ENCODE assay signal across 28 cellular contexts in the genomic region with DNA sequence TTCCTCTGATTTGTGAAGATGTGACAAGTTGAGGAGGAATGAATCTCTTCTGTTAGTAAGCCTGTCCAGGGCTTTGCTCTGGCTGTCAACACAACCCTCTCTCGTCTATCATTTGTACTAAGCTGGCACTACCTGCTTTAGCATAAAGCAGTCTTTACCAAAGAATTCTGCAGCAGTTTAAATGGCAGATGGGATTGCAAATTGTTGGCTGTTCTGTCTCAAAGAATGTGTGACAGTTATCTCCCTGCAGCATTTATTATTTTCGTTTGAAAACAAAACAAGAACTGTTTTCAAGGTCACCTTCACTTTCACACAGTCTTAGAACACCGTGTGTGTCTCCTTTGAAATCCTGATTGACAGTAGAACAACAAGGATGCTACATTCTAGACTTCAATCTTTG. TPM values are rescaled to one million over a fixed set of nuclear protein-coding genes. Genes with fewer than 3 reads are reported as not detected.
"Had no signal": no experiment of that assay in that cellular context is flagged by ENCODE, and none has a peak within 500 bp of the region (broad histone marks: within the 10 kb centered on the region; RNA-seq: fewer than 3 reads in every experiment).

No MANE protein-coding gene starts in this region.

- H3K9me3 ChIP-seq: esophagus squamous epithelium, right atrium auricular region, suprapubic skin, tibial artery, upper lobe of right lung had no signal

- FAIRE-seq: keratinocyte had no signal

- H3K27ac ChIP-seq: esophagus squamous epithelium, right atrium auricular region, suprapubic skin, tibial artery, upper lobe of right lung had no signal

- DNase-seq: activated CD4-positive, alpha-beta memory T cell treated with anti-CD3 and anti-CD28 coated beads, Interleukin-2, amount 10 ng/mL, durations not matched to agents 7 days and 5 days; activated CD4-positive, alpha-beta T cell treated with anti-CD3 and anti-CD28 coated beads, Interleukin-2, amount 10 ng/mL, durations not matched to agents 24 days and 14 days; activated CD4-positive, CD25-positive, alpha-beta regulatory T cell treated with anti-CD3 and anti-CD28 coated beads, Interleukin-2, amount 50 U/mL, for 72 hours; activated gamma-delta T cell treated with Interleukin-2 at 50 U/mL for 16 hours; activated naive CD4-positive, alpha-beta T cell treated with anti-CD3 and anti-CD28 coated beads, Interleukin-2, amount 50 U/mL, for 16 hours; activated T-cell treated with anti-CD3 and anti-CD28 coated beads, Interleukin-2, amount 50 U/mL, for 4 hours; amniotic stem cell; caudate nucleus; esophagus squamous epithelium; foreskin melanocyte; left cardiac atrium; left ventricle myocardium superior; mammary epithelial cell; naive B cell; nucleus accumbens; stimulated activated CD4-positive, alpha-beta T cell treated with anti-CD3 and anti-CD28 coated beads, Interleukin-15, amount 100 ng/mL, for 24 hours; stimulated activated CD4-positive, alpha-beta T cell treated with anti-CD3 and anti-CD28 coated beads, Interleukin-2, amount 100 ng/mL, for 24 hours; stimulated activated naive CD4-positive, alpha-beta T cell; T-helper 17 cell; T1000; tibial artery; upper lobe of right lung had no signal

- ATAC-seq: activated T-cell treated with anti-CD3 and anti-CD28 coated beads, Interleukin-2, amount 50 U/mL, for 4 hours; activated T-helper 17 cell treated with anti-CD3 and anti-CD28 coated beads, Interleukin-2, amount 50 U/mL, for 72 hours; left cardiac atrium; left ventricle myocardium superior; T-helper 17 cell; upper lobe of right lung had no signal

- H3K4me3 ChIP-seq: esophagus squamous epithelium, right atrium auricular region, suprapubic skin, tibial artery, upper lobe of right lung had no signal

- H3K27ac Mint-ChIP-seq: activated CD4-positive, alpha-beta memory T cell treated with anti-CD3 and anti-CD28 coated beads, Interleukin-2, amount 10 ng/mL, durations not matched to agents 7 days and 5 days; activated CD4-positive, alpha-beta T cell treated with anti-CD3 and anti-CD28 coated beads, Interleukin-2, amount 10 ng/mL, durations not matched to agents 24 days and 14 days; activated T-helper 17 cell treated with anti-CD3 and anti-CD28 coated beads, Interleukin-2, amount 50 U/mL, for 72 hours; naive B cell; T-helper 17 cell had no signal

- H3K4me3 Mint-ChIP-seq: activated CD4-positive, alpha-beta memory T cell treated with anti-CD3 and anti-CD28 coated beads, Interleukin-2, amount 10 ng/mL, durations not matched to agents 7 days and 5 days; activated CD4-positive, alpha-beta T cell treated with anti-CD3 and anti-CD28 coated beads, Interleukin-2, amount 10 ng/mL, durations not matched to agents 24 days and 14 days; activated T-cell treated with anti-CD3 and anti-CD28 coated beads, Interleukin-2, amount 50 U/mL, for 4 hours; activated T-helper 17 cell treated with anti-CD3 and anti-CD28 coated beads, Interleukin-2, amount 50 U/mL, for 72 hours; mesothelial cell of epicardium; naive B cell; T-helper 17 cell had no signal

- H3K36me3 ChIP-seq: esophagus squamous epithelium, right atrium auricular region, suprapubic skin, tibial artery, upper lobe of right lung had no signal

- H3K36me3 Mint-ChIP-seq: mesothelial cell of epicardium had no signal

- H3K9me3 Mint-ChIP-seq: activated CD4-positive, alpha-beta memory T cell treated with anti-CD3 and anti-CD28 coated beads, Interleukin-2, amount 10 ng/mL, durations not matched to agents 7 days and 5 days; activated CD4-positive, alpha-beta T cell treated with anti-CD3 and anti-CD28 coated beads, Interleukin-2, amount 10 ng/mL, durations not matched to agents 24 days and 14 days; activated T-cell treated with anti-CD3 and anti-CD28 coated beads, Interleukin-2, amount 50 U/mL, for 4 hours; activated T-helper 17 cell treated with anti-CD3 and anti-CD28 coated beads, Interleukin-2, amount 50 U/mL, for 72 hours; mesothelial cell of epicardium; neural crest cell had no signal

RNA-seq across cellular contexts. Expression of a gene that starts 4.8 kb away (rescaled TPM):
- total RNA-seq: activated CD4-positive, alpha-beta memory T cell treated with anti-CD3 and anti-CD28 coated beads, Interleukin-2, amount 10 ng/mL, durations not matched to agents 7 days and 5 days; activated CD4-positive, alpha-beta T cell treated with anti-CD3 and anti-CD28 coated beads, Interleukin-2, amount 10 ng/mL, durations not matched to agents 24 days and 14 days; activated T-helper 17 cell treated with anti-CD3 and anti-CD28 coated beads, Interleukin-2, amount 50 U/mL, for 72 hours; T-helper 17 cell had no signal
